Comparison of ENCODE assay signal across 22 cellular contexts in the genomic region with DNA sequence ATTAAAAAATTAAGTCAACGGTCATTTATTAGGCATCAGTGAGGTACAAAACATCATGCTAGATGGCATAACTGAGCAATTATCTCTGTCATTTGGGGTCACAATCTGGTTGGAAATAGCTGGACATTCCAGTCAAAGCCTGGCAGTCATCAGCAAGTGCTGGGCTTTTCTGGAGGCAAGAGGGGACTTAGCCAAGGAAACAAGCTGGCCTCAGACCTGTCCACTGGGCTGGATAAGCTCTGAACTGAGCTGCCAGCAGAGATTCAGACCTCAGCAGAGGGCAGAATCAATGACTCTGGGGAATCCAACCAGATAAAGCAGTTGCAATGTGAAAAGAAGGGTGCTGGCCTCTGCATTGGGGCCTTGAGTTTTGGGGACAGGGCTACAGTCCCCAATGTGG.
A peak's percentile ranks its signal among the peaks of the same experiment; 100 is the strongest.
DNase-seq lines count a peak whose midpoint lies in the region; ATAC-seq and TF ChIP-seq lines count a peak whose summit lies in the region.
"Had no signal": no experiment of that assay in that cellular context is flagged by ENCODE, and none has a peak within 500 bp of the region (broad histone marks: within the 10 kb centered on the region; RNA-seq: fewer than 3 reads in every experiment).

No MANE protein-coding gene starts in this region.

- DNase-seq in activated naive CD4-positive, alpha-beta T cell treated with anti-CD3 and anti-CD28 coated beads for 36 hours = no peak
- peak; percentile 15 for DNase-seq in G401 (ENCODE audit: low spot score)
- DNase-seq in central memory CD8-positive, alpha-beta T cell (ENCODE audit: low spot score in 2 of 2) = no peak
- no peak for DNase-seq in natural killer cell
- no peak for DNase-seq in DMS 273 treated with DMSO at 0.1 percent for 48 hours (lab: John Stamatoyannopoulos, UW)
- DNase-seq in SW480 (ENCODE audit: low spot score) = no peak
- DNase-seq: CD4-positive, CD25-positive, alpha-beta regulatory T cell; COR-L47; GDM1; GOT3; HFFc6; KBM-7; MV-4-11; NCI-H1105; NCI-H146; NCI-H1930; NCI-H526 treated with DMSO at 0.1 percent for 48 hours; RPMI8226; SHP77 treated with DMSO at 0.1 percent for 48 hours had no signal

- peaks cover 25% of the 10 kb centered on the region for H3K4me1 Mint-ChIP-seq in activated naive CD4-positive, alpha-beta T cell treated with anti-CD3 and anti-CD28 coated beads, Interleukin-2, amount 50 U/mL, for 24 hours
- H3K4me1 Mint-ChIP-seq in activated naive CD4-positive, alpha-beta T cell treated with anti-CD3 and anti-CD28 coated beads for 36 hours (ENCODE audit: low read depth) = peaks cover 2% of the 10 kb centered on the region
- peaks cover 24% of the 10 kb centered on the region for H3K4me1 Mint-ChIP-seq in central memory CD8-positive, alpha-beta T cell
- peaks cover 29 to 40% of the 10 kb centered on the region in 2 donors for H3K4me1 Mint-ChIP-seq in natural killer cell

- peaks cover 5% of the 10 kb centered on the region for H3K9me3 Mint-ChIP-seq in activated naive CD4-positive, alpha-beta T cell treated with anti-CD3 and anti-CD28 coated beads, Interleukin-2, amount 50 U/mL, for 24 hours
- H3K9me3 Mint-ChIP-seq in activated naive CD4-positive, alpha-beta T cell treated with anti-CD3 and anti-CD28 coated beads for 36 hours = peaks cover 2% of the 10 kb centered on the region
- H3K9me3 Mint-ChIP-seq in central memory CD8-positive, alpha-beta T cell = peaks cover 12% of the 10 kb centered on the region
- H3K9me3 Mint-ChIP-seq in natural killer cell = peaks cover 0 to 2% of the 10 kb centered on the region in 2 donors
- H3K9me3 Mint-ChIP-seq: HFFc6 had no signal

- peaks cover 24% of the 10 kb centered on the region for H3K36me3 Mint-ChIP-seq in activated naive CD4-positive, alpha-beta T cell treated with anti-CD3 and anti-CD28 coated beads, Interleukin-2, amount 50 U/mL, for 24 hours
- H3K36me3 Mint-ChIP-seq in activated naive CD4-positive, alpha-beta T cell treated with anti-CD3 and anti-CD28 coated beads for 36 hours (ENCODE audit: low read depth) = peaks cover 20% of the 10 kb centered on the region
- peaks cover 28% of the 10 kb centered on the region for H3K36me3 Mint-ChIP-seq in central memory CD8-positive, alpha-beta T cell (ENCODE audit: insufficient read depth)
- H3K36me3 Mint-ChIP-seq in natural killer cell = peaks cover 21% of the 10 kb centered on the region

- in situ Hi-C loops in G401 (cut with HindIII; ENCODE audit: low sequenced_read_pairs) = no loop called here

- no peak for ATAC-seq in central memory CD8-positive, alpha-beta T cell (replicated peaks; ENCODE audit: extremely low read depth, poor library complexity, severe bottlenecking)
- ATAC-seq in natural killer cell = no peak
- ATAC-seq in GM21737 (IDR thresholded peaks at IDR 0.05; ENCODE audit: unreplicated experiment) = no peak
- ATAC-seq: GM12878 had no signal

- H3K4me3 Mint-ChIP-seq in activated naive CD4-positive, alpha-beta T cell treated with anti-CD3 and anti-CD28 coated beads, Interleukin-2, amount 50 U/mL, for 24 hours = no peak overlapping the region
- no peak overlapping the region for H3K4me3 Mint-ChIP-seq in activated naive CD4-positive, alpha-beta T cell treated with anti-CD3 and anti-CD28 coated beads for 36 hours
- H3K4me3 Mint-ChIP-seq in central memory CD8-positive, alpha-beta T cell = no peak overlapping the region
- no peak overlapping the region for H3K4me3 Mint-ChIP-seq in natural killer cell
- H3K4me3 Mint-ChIP-seq: HFFc6 had no signal

- H3K27ac Mint-ChIP-seq in activated naive CD4-positive, alpha-beta T cell treated with anti-CD3 and anti-CD28 coated beads, Interleukin-2, amount 50 U/mL, for 24 hours = peak overlapping the region; percentile 30
- no peak overlapping the region for H3K27ac Mint-ChIP-seq in activated naive CD4-positive, alpha-beta T cell treated with anti-CD3 and anti-CD28 coated beads for 36 hours
- H3K27ac Mint-ChIP-seq in central memory CD8-positive, alpha-beta T cell (ENCODE audit: low read depth) = peak overlapping the region; percentile 56
- peak overlapping the region; percentile 40 to 78 for H3K27ac Mint-ChIP-seq in natural killer cell
- H3K27ac Mint-ChIP-seq: HFFc6 had no signal

- intact Hi-C loops in activated naive CD4-positive, alpha-beta T cell treated with anti-CD3 and anti-CD28 coated beads for 36 hours (cut with micrococcal nuclease) = no loop called here
- intact Hi-C loops in natural killer cell (cut with micrococcal nuclease) = no loop called here

- H3K27me3 Mint-ChIP-seq in activated naive CD4-positive, alpha-beta T cell treated with anti-CD3 and anti-CD28 coated beads, Interleukin-2, amount 50 U/mL, for 24 hours = no peaks in the 10 kb centered on the region
- no peaks in the 10 kb centered on the region for H3K27me3 Mint-ChIP-seq in activated naive CD4-positive, alpha-beta T cell treated with anti-CD3 and anti-CD28 coated beads for 36 hours (ENCODE audit: low read depth)
- no peaks in the 10 kb centered on the region for H3K27me3 Mint-ChIP-seq in central memory CD8-positive, alpha-beta T cell
- no peaks in the 10 kb centered on the region for H3K27me3 Mint-ChIP-seq in natural killer cell (ENCODE audit: low read depth in 2 of 2)
- H3K27me3 Mint-ChIP-seq: CD4-positive, CD25-positive, alpha-beta regulatory T cell had no signal

- no peak for TF ChIP-seq CTCF in natural killer cell (IDR thresholded peaks at IDR 0.05)

- CTCF ChIA-PET in activated naive CD4-positive, alpha-beta T cell treated with anti-CD3 and anti-CD28 coated beads for 36 hours (lab: Charles Lee) = no interaction called here
